Comparison of ENCODE assay signal across 8 cellular contexts in the genomic region with DNA sequence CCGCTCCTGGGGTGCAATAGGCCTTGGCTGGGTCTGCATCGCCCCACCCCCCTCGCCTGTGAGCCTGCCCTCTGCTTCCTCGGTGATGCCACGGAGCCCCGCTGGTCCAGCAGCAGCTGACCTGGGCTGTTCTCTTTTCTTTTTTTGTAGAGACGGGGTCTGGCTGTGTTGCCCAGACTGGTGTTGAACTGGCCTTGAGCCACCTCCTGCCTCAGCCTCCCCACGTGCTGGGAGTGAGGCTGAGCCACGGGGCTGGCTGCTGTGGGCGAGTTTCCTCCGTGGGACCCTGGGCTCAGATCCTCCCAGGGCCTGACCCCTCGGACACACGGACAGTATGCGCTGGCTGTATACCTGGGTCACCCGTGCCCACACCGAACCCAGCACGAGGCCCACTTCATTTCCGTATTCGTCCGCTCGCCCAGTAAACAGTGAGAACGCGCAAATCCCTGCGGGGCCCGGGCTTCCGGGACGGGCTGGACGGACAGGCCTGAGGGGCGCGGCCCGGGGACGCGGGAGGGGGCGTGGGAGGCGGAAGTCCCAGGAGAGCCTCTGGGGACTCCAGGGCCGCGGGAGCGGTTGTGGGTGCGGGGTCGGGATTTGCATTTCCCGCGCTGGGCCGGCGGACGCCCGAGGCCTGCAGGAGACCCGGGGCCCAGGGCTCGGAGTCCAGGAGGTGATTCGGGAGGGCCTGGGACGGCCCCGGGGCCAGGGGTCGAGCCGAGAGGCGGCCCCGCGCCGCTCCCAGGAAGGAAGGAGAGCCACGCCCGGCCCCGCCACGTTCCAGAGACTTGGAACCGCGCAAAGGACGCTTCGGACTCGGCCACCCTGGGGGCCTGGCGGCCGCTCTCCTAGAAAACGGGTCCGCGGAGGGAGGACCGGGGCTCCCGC. TPM values are rescaled to one million over a fixed set of nuclear protein-coding genes. Genes with fewer than 3 reads are reported as not detected.
DNase-seq lines count a peak whose midpoint lies in the region; ATAC-seq, FAIRE-seq and TF ChIP-seq lines count a peak whose summit lies in the region.

No MANE protein-coding gene starts in this region.

- no peaks in the 10 kb centered on the region for H3K36me3 Mint-ChIP-seq in stimulated activated memory B cell treated with anti-CD40 and anti-IgM and Interleukin-4, amounts not matched to agents 10 μg/mL and 1 μg/mL and 100 μg/mL, for 72 hours

- peaks cover 11% of the 10 kb centered on the region for H3K4me1 Mint-ChIP-seq in stimulated activated memory B cell treated with anti-CD40 and anti-IgM and Interleukin-4, amounts not matched to agents 10 μg/mL and 1 μg/mL and 100 μg/mL, for 72 hours

- peak in 1 of 2 donors; percentile 21 for TF ChIP-seq POLR2A in heart left ventricle (IDR thresholded peaks at IDR 0.05)

- no peak overlapping the region; the same call in 1 of the 2 replicates for H2AFZ ChIP-seq in PC-9

- POLR2A ChIA-PET in PC-9 (lab: Charles Lee; ENCODE audit: unreplicated experiment): no interaction called here

- peak; percentile 33 to 81 (median 62) for ATAC-seq in heart left ventricle
- peak; percentile 55 for ATAC-seq in stimulated activated memory B cell treated with anti-CD40 and anti-IgM and Interleukin-4, amounts not matched to agents 10 μg/mL and 1 μg/mL and 100 μg/mL, for 72 hours

- H3K9me2 ChIP-seq in PC-9 (ENCODE audit: insufficient read depth): no peaks in the 10 kb centered on the region

- no peak overlapping the region for H3K27ac ChIP-seq in PC-9
- H3K27ac ChIP-seq in heart left ventricle: peak overlapping the region in 7 of 12 donors; percentile 34 to 60 (median 41)

- H3K9me3 ChIP-seq in PC-9 (ENCODE audit: insufficient read depth, low read depth) (no peaks in the 10 kb centered on the region), heart left ventricle (peaks cover 0 to 3% (median 0%) of the 10 kb centered on the region in 12 donors)

- H3K4me3 Mint-ChIP-seq in stimulated activated memory B cell treated with anti-CD40 and anti-IgM and Interleukin-4, amounts not matched to agents 10 μg/mL and 1 μg/mL and 100 μg/mL, for 72 hours: peak overlapping the region; percentile 46

- intact Hi-C loops in PC-9 (cut with micrococcal nuclease; ENCODE audit: unreplicated experiment): no loop called here
- intact Hi-C loops in heart left ventricle (cut with DNase I): loop anchor here in 5 of 10 donors (5.0 to 10.0 kb wide), 7 partner anchors 53 to 334 kb away; partner anchors contain the start of gene NOM1 (in 1 of the 5)

- CTCF ChIA-PET in PC-9 (lab: Charles Lee): no interaction called here

- FAIRE-seq in GM19239 (lab: Jason Lieb, UNC): no peak

- peak; percentile 61 for DNase-seq in GM19239 (ENCODE audit: insufficient read length, low spot score)
- peak in 1 of 2 experiments; percentile 63 for DNase-seq in PC-9
- DNase-seq in heart left ventricle: peak; percentile 79 to 90 (median 82)
- no peak for DNase-seq in ecto neural progenitor cell (ENCODE audit: low spot score)
- DNase-seq in SIG-M5 treated with dmso at 0.1 percent for 504 hours (lab: John Stamatoyannopoulos, UW; ENCODE audit: unreplicated experiment): no peak
- DNase-seq in HPDE6-E6E7 (ENCODE audit: extremely low spot score): no peak
- no peak for DNase-seq in T1000 (lab: John Stamatoyannopoulos, UW)

- H4K20me1 ChIP-seq in PC-9 (ENCODE audit: insufficient read depth): no peaks in the 10 kb centered on the region

- peak overlapping the region; percentile 68 for H3K27ac Mint-ChIP-seq in stimulated activated memory B cell treated with anti-CD40 and anti-IgM and Interleukin-4, amounts not matched to agents 10 μg/mL and 1 μg/mL and 100 μg/mL, for 72 hours

- BruUV-seq in PC-9 (replicated peaks; lab: Mats Ljungman, UMichigan): no TSS peak

- peaks cover 27% of the 10 kb centered on the region for H3F3A ChIP-seq in PC-9 (ENCODE audit: insufficient read depth, low read depth)

- WGBS in heart left ventricle, 4 donors: 21 to 41% (median 29%) methylated on average over 39 to 73 of the region's 73 CpGs

- no peaks in the 10 kb centered on the region for H3K27me3 ChIP-seq in PC-9 (ENCODE audit: insufficient read depth, low read depth)
- peaks cover 0 to 15% (median 0%) of the 10 kb centered on the region in 9 donors for H3K27me3 ChIP-seq in heart left ventricle

- peak overlapping the region; percentile 28; the same call in 1 of the 2 replicates for H3K4me3 ChIP-seq in PC-9
- H3K4me3 ChIP-seq in heart left ventricle: peak overlapping the region; percentile 39 to 78 (median 65)

- H3K4me1 ChIP-seq in PC-9 (replicated peaks; ENCODE audit: insufficient read depth) (peaks cover 19% of the 10 kb centered on the region), heart left ventricle (peaks cover 0 to 58% (median 7%) of the 10 kb centered on the region in 12 donors)

- TF ChIP-seq CTCF in PC-9 (conservative IDR thresholded peaks at IDR 0.05): no peak
- TF ChIP-seq CTCF in heart left ventricle (IDR thresholded peaks at IDR 0.05): no peak

- peak overlapping the region; percentile 66 for H3K4me2 ChIP-seq in PC-9

- H3K27me3 Mint-ChIP-seq in stimulated activated memory B cell treated with anti-CD40 and anti-IgM and Interleukin-4, amounts not matched to agents 10 μg/mL and 1 μg/mL and 100 μg/mL, for 72 hours: peaks cover 20% of the 10 kb centered on the region

- peaks cover 3% of the 10 kb centered on the region for H3K9me3 Mint-ChIP-seq in stimulated activated memory B cell treated with anti-CD40 and anti-IgM and Interleukin-4, amounts not matched to agents 10 μg/mL and 1 μg/mL and 100 μg/mL, for 72 hours

- H3K79me2 ChIP-seq in PC-9 (ENCODE audit: low read depth): no peaks in the 10 kb centered on the region

- H3K36me3 ChIP-seq in PC-9 (ENCODE audit: low read depth) (no peaks in the 10 kb centered on the region), heart left ventricle (no peaks in the 10 kb centered on the region)

RNA-seq across cellular contexts. Expression of gene DNAJB6, which starts 57.8 kb away (rescaled TPM):
- 137 and 182 TPM in 2 replicates for total RNA-seq in PC-9 (2021)
- total RNA-seq in heart left ventricle: 100 to 1,000 TPM; 123 to 195 (median 162) TPM
- 100 to 1,000 TPM; 118 to 237 TPM for polyA plus RNA-seq in heart left ventricle

Comparison
In these comparisons a context has a peak if more than half of its experiments do, and no peak if none do; other contexts are left out.
1. DNase-seq: peak in GM19239 (single experiment) and heart left ventricle (5 of 5); none in ecto neural progenitor cell (single experiment), SIG-M5 treated with dmso at 0.1 percent for 504 hours (single experiment), HPDE6-E6E7 (single experiment) and T1000 (single experiment).